13 cellular contexts compared by ENCODE assay signal in the genomic region with DNA sequence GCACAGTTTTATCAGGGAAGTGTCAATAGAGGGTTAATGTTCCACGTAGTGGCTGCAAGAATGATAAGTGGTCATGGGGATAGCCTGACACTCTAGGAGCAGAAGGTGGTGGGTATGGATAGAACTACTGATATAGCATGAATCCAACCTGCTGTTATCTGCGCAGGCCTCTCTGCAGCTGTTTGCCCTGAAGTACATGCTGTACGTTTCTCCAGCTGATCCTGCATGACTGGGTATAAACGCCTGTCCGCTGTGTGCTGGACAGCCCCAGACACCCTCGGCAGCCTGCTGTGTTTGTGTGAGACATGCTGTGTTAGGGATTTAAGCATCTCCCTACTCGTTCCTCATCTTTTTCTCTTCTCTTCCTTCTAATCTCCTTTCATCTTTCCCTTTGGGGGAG.
A peak's percentile ranks its signal among the peaks of the same experiment; 100 is the strongest.
DNase-seq lines count a peak whose midpoint lies in the region; FAIRE-seq and TF ChIP-seq lines count a peak whose summit lies in the region.
"Had no signal": no experiment of that assay in that cellular context is flagged by ENCODE, and none has a peak within 500 bp of the region (broad histone marks: within the 10 kb centered on the region; RNA-seq: fewer than 3 reads in every experiment).

No MANE protein-coding gene starts in this region.

- H3K4me3 Mint-ChIP-seq in activated CD4-positive, alpha-beta memory T cell treated with anti-CD3 and anti-CD28 coated beads for 36 hours = no peak overlapping the region

- TF ChIP-seq RAD21 in H1 (IDR thresholded peaks at IDR 0.05 in 1 of 2, conservative IDR thresholded peaks at IDR 0.05 in 1 of 2; ENCODE audit: low read depth in 2 of 2, low read length in 2 of 2) = no peak

- DNase-seq in NCI-H510A treated with DMSO at 0.1 percent for 48 hours (lab: John Stamatoyannopoulos, UW) (peak; percentile 68), H1 (ENCODE audit: low read depth in 1 of 2, low spot score in 2 of 2) (no peak), kidney (peak; percentile 69), smooth muscle cell of the brain vasculature (ENCODE audit: low read depth, low spot score) (peak; percentile 55), hepatic stellate cell (ENCODE audit: low spot score) (no peak), AG20443 (ENCODE audit: low spot score) (no peak), urothelium cell line (ENCODE audit: low spot score) (no peak)
- DNase-seq in activated CD4-positive, alpha-beta memory T cell treated with anti-CD3 and anti-CD28 coated beads for 36 hours = no peak
- DNase-seq: NCI-H2107, RPMI8226 had no signal

- H3K4me1 ChIP-seq in H1 (replicated peaks in 1 of 4; ENCODE audit: control insufficient read depth in 3 of 4, insufficient read depth in 4 of 4, low read length in 3 of 4) = peaks cover 0 to 4% (median 0%) of the 10 kb centered on the region in 4 experiments; a peak in 1 of 7 replicates
- no peaks in the 10 kb centered on the region for H3K4me1 ChIP-seq in kidney (ENCODE audit: control insufficient read depth in 1 of 2, insufficient read depth in 1 of 2, low read depth in 1 of 2, low read length in 2 of 2)

- H3K9ac ChIP-seq in H1 (replicated peaks in 1 of 4; ENCODE audit: extremely low read depth in 1 of 4, low read depth in 3 of 4, low read length in 3 of 4) (no peak overlapping the region), kidney (ENCODE audit: low read length in 2 of 2) (no peak overlapping the region)
- H3K9ac ChIP-seq: KMS-11 had no signal

- no peak overlapping the region for H3K23ac ChIP-seq in H1 (ENCODE audit: insufficient read length)

- CTCF ChIA-PET in H1 (lab: Charles Lee; ENCODE audit: partially characterized antibody) = interaction anchor here (0.6 to 1.0 kb wide), 3 partner anchors 19 to 35 kb away, joined by 3 read pairs; no protein-coding TSS in a partner anchor
- CTCF ChIA-PET in activated CD4-positive, alpha-beta memory T cell treated with anti-CD3 and anti-CD28 coated beads for 36 hours (lab: Charles Lee) = no interaction called here

- H4K8ac ChIP-seq in H1 (ENCODE audit: extremely low read depth, insufficient read depth, low read length) = peak overlapping the region; percentile 80; the same call in 1 of the 2 replicates

- no peak overlapping the region for H2AFZ ChIP-seq in H1 (ENCODE audit: low read length)

- no peak overlapping the region for H3K4ac ChIP-seq in H1 (replicated peaks; ENCODE audit: insufficient read length, low read depth, low read length)

- no peaks in the 10 kb centered on the region for H3K36me3 ChIP-seq in H1 (ENCODE audit: control insufficient read depth in 2 of 4, insufficient read depth in 4 of 4, low read length in 3 of 4)
- H3K36me3 ChIP-seq in kidney (ENCODE audit: control insufficient read depth in 1 of 2, insufficient read depth in 2 of 2, low read length in 2 of 2) = no peaks in the 10 kb centered on the region

- H3K9me3 ChIP-seq in H1 (ENCODE audit: insufficient read depth in 2 of 2, low read depth in 1 of 2, low read length in 1 of 2) = no peaks in the 10 kb centered on the region
- H3K9me3 ChIP-seq in kidney (ENCODE audit: control insufficient read depth in 1 of 2, low read length in 2 of 2) = no peaks in the 10 kb centered on the region
- H3K9me3 ChIP-seq: body of pancreas had no signal

- H2BK12ac ChIP-seq in H1 (ENCODE audit: low read depth, low read length) = no peak overlapping the region

- H2BK120ac ChIP-seq in H1 (replicated peaks; ENCODE audit: low read depth, low read length) = no peak overlapping the region

- no peak overlapping the region for H3K27ac Mint-ChIP-seq in activated CD4-positive, alpha-beta memory T cell treated with anti-CD3 and anti-CD28 coated beads for 36 hours

- FAIRE-seq in H1 (lab: Jason Lieb, UNC) (no peak), kidney (lab: Jason Lieb, UNC) (no peak), urothelium cell line (lab: Jason Lieb, UNC) (no peak)

- no peak overlapping the region for H4K5ac ChIP-seq in H1 (ENCODE audit: insufficient read length, low read depth, low read length)

- no peak for TF ChIP-seq CTCF in H1 (IDR thresholded peaks at IDR 0.05; ENCODE audit: control extremely low read depth in 1 of 3, insufficient read depth in 1 of 3, low read depth in 1 of 3, low read length in 3 of 3)
- TF ChIP-seq CTCF in kidney (IDR thresholded peaks at IDR 0.05; ENCODE audit: borderline replicate concordance, extremely low read depth, insufficient read depth) = no peak

- POLR2A ChIA-PET in H1 (lab: Charles Lee; ENCODE audit: partially characterized antibody) = no interaction called here
- POLR2A ChIA-PET in activated CD4-positive, alpha-beta memory T cell treated with anti-CD3 and anti-CD28 coated beads for 36 hours (lab: Charles Lee) = no interaction called here

- no peaks in the 10 kb centered on the region for H3K27me3 Mint-ChIP-seq in activated CD4-positive, alpha-beta memory T cell treated with anti-CD3 and anti-CD28 coated beads for 36 hours

- H2BK20ac ChIP-seq in H1 (ENCODE audit: low read length) = 0 out of 2 replicates have a peak overlapping the region, but pooled peaks have one; percentile 37

- H3K4me3 ChIP-seq in H1 (ENCODE audit: extremely low read depth in 1 of 4, insufficient read depth in 2 of 4, low read depth in 3 of 4, low read length in 4 of 4) (no peak overlapping the region), kidney (ENCODE audit: low read length in 2 of 2) (no peak overlapping the region)
- H3K4me3 ChIP-seq: body of pancreas had no signal

- no peak for TF ChIP-seq POLR2A in H1 (IDR thresholded peaks at IDR 0.05; ENCODE audit: control extremely low read depth in 1 of 2, low read depth in 2 of 2, low read length in 2 of 2)

- no peaks in the 10 kb centered on the region for H3K27me3 ChIP-seq in H1 (replicated peaks in 1 of 4; ENCODE audit: control insufficient read depth in 3 of 4, extremely low read depth in 1 of 4, insufficient read depth in 3 of 4, low read length in 3 of 4)
- H3K27me3 ChIP-seq: body of pancreas had no signal

- H3K4me1 Mint-ChIP-seq in activated CD4-positive, alpha-beta memory T cell treated with anti-CD3 and anti-CD28 coated beads for 36 hours (ENCODE audit: low read depth) = peaks cover 42% of the 10 kb centered on the region

- H4K91ac ChIP-seq in H1 (replicated peaks; ENCODE audit: insufficient read length, low read length) = no peak overlapping the region

- no peak overlapping the region for H3K56ac ChIP-seq in H1 (replicated peaks; ENCODE audit: insufficient read length, low read depth, low read length)

- H2BK15ac ChIP-seq in H1 (ENCODE audit: low read length) = no peak overlapping the region

- no peak overlapping the region for H3K14ac ChIP-seq in H1 (ENCODE audit: insufficient read length)

- no peak overlapping the region for H3K27ac ChIP-seq in H1 (ENCODE audit: low read depth, low read length)
- H3K27ac ChIP-seq in kidney (ENCODE audit: low read depth in 2 of 2, low read length in 2 of 2) = no peak overlapping the region
- H3K27ac ChIP-seq: body of pancreas, KMS-11, VCaP had no signal

- H3K23me2 ChIP-seq in H1 (ENCODE audit: low read depth, low read length) = no peaks in the 10 kb centered on the region; the same call in 1 of the 2 replicates

- WGBS in H1 (ENCODE audit: extremely low coverage in 1 of 2, insufficient coverage in 1 of 2, insufficient read length in 1 of 2, insufficient replicate concordance in 2 of 2, low coverage in 1 of 2, low lambda C conversion rate in 2 of 2, missing lambda C conversion rate in 1 of 2), 2 experiments = 83% methylated on average over 7 of the region's 7 CpGs; no CpG with 5 or more reads in 1 of the 2 experiments

- no peak overlapping the region for H2BK5ac ChIP-seq in H1 (ENCODE audit: low read depth, low read length)

- H3K36me3 Mint-ChIP-seq in activated CD4-positive, alpha-beta memory T cell treated with anti-CD3 and anti-CD28 coated beads for 36 hours = peaks cover 3% of the 10 kb centered on the region

- no peaks in the 10 kb centered on the region for H3K79me2 ChIP-seq in H1 (ENCODE audit: control insufficient read depth in 1 of 2, insufficient read depth in 2 of 2, low read length in 2 of 2)

- no peaks in the 10 kb centered on the region for H3K9me3 Mint-ChIP-seq in activated CD4-positive, alpha-beta memory T cell treated with anti-CD3 and anti-CD28 coated beads for 36 hours

- intact Hi-C loops in kidney (cut with DNase I) = no loop called here
- intact Hi-C loops in activated CD4-positive, alpha-beta memory T cell treated with anti-CD3 and anti-CD28 coated beads for 36 hours (cut with micrococcal nuclease) = no loop called here

- no peak for TF ChIP-seq EP300 in H1 (IDR thresholded peaks at IDR 0.05; ENCODE audit: borderline replicate concordance in 1 of 2, low read depth in 2 of 2, low read length in 2 of 2)

- H3K18ac ChIP-seq in H1 (ENCODE audit: extremely low read depth, low read length) = no peak overlapping the region

- peak overlapping the region; percentile 68; the same call in 1 of the 2 replicates for H2AK5ac ChIP-seq in H1 (ENCODE audit: low read depth, low read length)

- H4K20me1 ChIP-seq in H1 (replicated peaks in 1 of 2; ENCODE audit: control insufficient read depth in 1 of 2, insufficient read depth in 2 of 2, low read length in 2 of 2) = no peaks in the 10 kb centered on the region

- no peak overlapping the region for H3K4me2 ChIP-seq in H1 (ENCODE audit: insufficient read depth in 1 of 2, low read depth in 2 of 2, low read length in 2 of 2)
- H3K4me2 ChIP-seq: KMS-11 had no signal

- H3K79me1 ChIP-seq in H1 (ENCODE audit: low read depth, low read length) = no peaks in the 10 kb centered on the region

TF ChIP-seq in H1, 55 proteins besides CTCF, POLR2A, EP300 and RAD21 (continues in another document):
- TF ChIP-seq RNF2 (IDR thresholded peaks at IDR 0.05; ENCODE audit: borderline replicate concordance, low read depth, low read length, missing control alignments, poor library complexity, severe bottlenecking) = no peak
- TF ChIP-seq BCL11A (IDR thresholded peaks at IDR 0.05; ENCODE audit: low read depth in 2 of 2, low read length in 2 of 2) = no peak

Comparison
In these comparisons a context has a peak if more than half of its experiments do, and no peak if none do; other contexts are left out.
1. DNase-seq: peak in NCI-H510A treated with DMSO at 0.1 percent for 48 hours (single experiment), kidney (single experiment) and smooth muscle cell of the brain vasculature (single experiment); none in H1 (0 of 2), hepatic stellate cell (single experiment), activated CD4-positive, alpha-beta memory T cell treated with anti-CD3 and anti-CD28 coated beads for 36 hours (single experiment), AG20443 (single experiment) and urothelium cell line (single experiment).